Comparison of ENCODE assay signal across 1 cellular context in the genomic region with DNA sequence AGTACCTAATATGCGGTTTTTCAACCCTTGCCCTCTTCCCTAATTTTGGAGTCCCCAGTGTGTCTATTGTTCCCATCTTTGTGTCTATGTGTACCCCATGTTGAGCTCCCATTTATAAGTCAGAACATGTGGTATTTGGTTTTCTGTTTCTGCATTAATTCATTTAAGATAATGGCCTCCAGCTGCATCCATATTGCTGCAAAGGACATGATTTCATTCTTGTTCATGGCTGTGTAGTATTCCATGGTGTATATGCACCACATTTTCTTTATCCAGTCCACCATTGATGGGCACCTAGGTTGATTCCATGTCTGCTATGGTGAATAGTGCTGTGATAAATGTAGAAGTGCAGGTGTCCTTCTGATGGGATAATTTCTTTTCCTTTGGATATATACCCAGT. TPM values are rescaled to one million over a fixed set of nuclear protein-coding genes. Genes with fewer than 3 reads are reported as not detected.
"Had no signal": no experiment of that assay in that cellular context is flagged by ENCODE, and none has a peak within 500 bp of the region (broad histone marks: within the 10 kb centered on the region; RNA-seq: fewer than 3 reads in every experiment).

No MANE protein-coding gene starts in this region.

RNA-seq across cellular contexts. Expression of gene FOXD1, which starts 7.9 kb away (rescaled TPM):
- total RNA-seq: GM12878 had no signal
- polyA plus RNA-seq: GM12878 had no signal
